ENCODE assay signal across 20 cellular contexts in the genomic region with DNA sequence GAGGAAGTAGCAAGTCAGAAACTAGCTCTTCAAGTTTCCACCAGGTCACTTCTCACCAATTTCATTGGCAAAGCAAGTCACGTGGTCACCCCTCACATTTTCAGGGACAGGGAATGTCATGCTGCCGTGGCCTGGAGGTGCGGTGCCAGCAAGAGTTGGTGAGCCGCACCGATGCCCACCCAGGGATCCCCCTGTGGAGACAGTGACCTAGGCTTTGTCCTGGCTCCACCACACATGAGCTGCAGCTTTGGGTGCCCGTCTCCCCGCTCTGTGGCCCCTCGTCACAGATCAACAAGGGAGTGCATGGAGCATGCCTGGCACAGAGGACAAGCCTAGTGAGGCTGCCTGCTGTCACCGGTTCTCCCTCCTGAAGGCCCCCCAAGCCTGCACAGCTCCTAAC.
A peak's percentile ranks its signal among the peaks of the same experiment; 100 is the strongest.
DNase-seq lines count a peak whose midpoint lies in the region; ATAC-seq, FAIRE-seq and TF ChIP-seq lines count a peak whose summit lies in the region.
"Had no signal": no experiment of that assay in that cellular context is flagged by ENCODE, and none has a peak within 500 bp of the region (broad histone marks: within the 10 kb centered on the region; RNA-seq: fewer than 3 reads in every experiment).

No MANE protein-coding gene starts in this region.

- H3K27ac ChIP-seq in K562 (ENCODE audit: extremely low read depth, low read depth, low read length) (no peak overlapping the region), HepG2 (ENCODE audit: extremely low read length, insufficient read depth, low read length) (no peak overlapping the region)
- H3K27ac ChIP-seq: GM23248 had no signal

- intact Hi-C loops in CD14-positive monocyte (cut with micrococcal nuclease) = no loop called here
- intact Hi-C loops in K562 (cut with micrococcal nuclease) = no loop called here
- intact Hi-C loops in HepG2 (cut with micrococcal nuclease; ENCODE audit: unreplicated experiment) = no loop called here
- intact Hi-C loops in posterior vena cava (cut with DNase I) = no loop called here

- no peak overlapping the region for H2AFZ ChIP-seq in K562 (ENCODE audit: low read depth, low read length)
- no peak overlapping the region for H2AFZ ChIP-seq in HepG2 (ENCODE audit: low read length)
- H2AFZ ChIP-seq: GM23248 had no signal

- TF ChIP-seq CTCF in CD14-positive monocyte (IDR thresholded peaks at IDR 0.05) (no peak), K562 (IDR thresholded peaks at IDR 0.05 in 2 of 3, conservative IDR thresholded peaks at IDR 0.05 in 1 of 3; ENCODE audit: insufficient read depth in 2 of 3, low read depth in 1 of 3, low read length in 3 of 3) (no peak), HepG2 (CRISPR knock-in tag; IDR thresholded peaks at IDR 0.05) (no peak)

- ATAC-seq in K562 = no peak
- no peak for ATAC-seq in HepG2

- H3K79me2 ChIP-seq in K562 (ENCODE audit: control insufficient read depth, insufficient read depth, low read length) (no peaks in the 10 kb centered on the region), HepG2 (ENCODE audit: insufficient read depth, low read length) (no peaks in the 10 kb centered on the region)

- DNase-seq in CD14-positive monocyte (ENCODE audit: low spot score) (peak; percentile 42), K562 (ENCODE audit: extremely low read depth in 1 of 4, low spot score in 3 of 4) (no peak), HepG2 (ENCODE audit: low spot score) (no peak), posterior vena cava (ENCODE audit: low spot score) (peak; percentile 56), iPS-NIHi11 (ENCODE audit: low spot score) (no peak), NCI-H2081 treated with DMSO at 0.1 percent for 48 hours (lab: John Stamatoyannopoulos, UW) (no peak)
- DNase-seq in stimulated activated CD4-positive, alpha-beta T cell treated with anti-CD3 and anti-CD28 coated beads, Interleukin-12 subunit alpha, Interleukin-12 subunit beta, amount 100 ng/mL, for 4 hours = no peak
- DNase-seq in effector CD8-positive, alpha-beta T cell (lab: John Stamatoyannopoulos, UW) = no peak
- DNase-seq: 8988T; BE2C; C1 segment of cervical spinal cord; Caco-2; CD4-positive, alpha-beta T cell; GM23248; HCEC 1CT had no signal

- POLR2A ChIA-PET in K562 (lab: Yijun Ruan, JAX) (no interaction called here), HepG2 (lab: Yijun Ruan, JAX) (no interaction called here)

- FAIRE-seq in K562 (lab: Jason Lieb, UNC) = no peak
- no peak for FAIRE-seq in HepG2 (lab: Jason Lieb, UNC)
- FAIRE-seq: D721Med, G401.6, GM12891, GM19239, H54 had no signal

- in situ Hi-C loops in K562 (cut with MboI) = no loop called here
- in situ Hi-C loops in HepG2 (cut with HindIII; ENCODE audit: extremely low pct_ligation_motif_present, low pct_unique_long_range_greater_than_20kb) = no loop called here

- TF ChIP-seq EP300 in K562 (IDR thresholded peaks at IDR 0.05; ENCODE audit: low read length) = no peak
- TF ChIP-seq EP300 in HepG2 (IDR thresholded peaks at IDR 0.05; ENCODE audit: low read depth in 2 of 2, low read length in 2 of 2) = no peak
- TF ChIP-seq EP300 in HepG2 (CRISPR knock-in tag; IDR thresholded peaks at IDR 0.05; ENCODE audit: borderline replicate concordance) = no peak

- TF ChIP-seq POLR2A in K562 (conservative IDR thresholded peaks at IDR 0.05) (no peak), HepG2 (IDR thresholded peaks at IDR 0.05; ENCODE audit: insufficient read depth in 1 of 2, low read depth in 2 of 2, low read length in 2 of 2) (no peak)

- H3K9me1 ChIP-seq in K562 (ENCODE audit: control insufficient read depth, insufficient read depth, low read length) = no peaks in the 10 kb centered on the region

- CTCF ChIA-PET in K562 (lab: Yijun Ruan, JAX; ENCODE audit: low intra/inter-chr PET ratio) (no interaction called here), HepG2 (lab: Yijun Ruan, JAX; ENCODE audit: low intra/inter-chr PET ratio, low total read pairs) (no interaction called here)

- H3K4me3 ChIP-seq in K562 (no peak overlapping the region), HepG2 (replicated peaks in 1 of 3; ENCODE audit: insufficient read depth in 1 of 3, low read depth in 2 of 3, low read length in 3 of 3) (no peak overlapping the region)
- H3K4me3 ChIP-seq: GM23248 had no signal

- no peaks in the 10 kb centered on the region for H3K4me1 Mint-ChIP-seq in CD14-positive monocyte

- no peak overlapping the region for H3K27ac Mint-ChIP-seq in CD14-positive monocyte
- H3K27ac Mint-ChIP-seq: CD4-positive, alpha-beta T cell had no signal

- WGBS in K562 (ENCODE audit: insufficient coverage, low coverage, missing lambda C conversion rate) = 0% methylated on average over 9 of the region's 9 CpGs
- WGBS in HepG2 (ENCODE audit: low lambda C conversion rate) = 57% methylated on average over 4 of the region's 9 CpGs

- H3K36me3 ChIP-seq in K562 (ENCODE audit: control insufficient read depth, insufficient read depth, low read length) (no peaks in the 10 kb centered on the region), HepG2 (replicated peaks in 1 of 2; ENCODE audit: control insufficient read depth in 1 of 2, insufficient read depth in 2 of 2, low read length in 2 of 2) (no peaks in the 10 kb centered on the region)
- H3K36me3 ChIP-seq: BE2C had no signal

- H4K20me1 ChIP-seq in K562 (replicated peaks; ENCODE audit: control insufficient read depth, insufficient read depth, low read length) (no peaks in the 10 kb centered on the region), HepG2 (ENCODE audit: insufficient read depth, low read length) (no peaks in the 10 kb centered on the region)

- peaks cover 6 to 25% (median 13%) of the 10 kb centered on the region in 7 donors for H3K9me3 Mint-ChIP-seq in CD14-positive monocyte

- H3K9me3 ChIP-seq in K562 (replicated peaks; ENCODE audit: control insufficient read depth, insufficient read depth, low read depth, low read length) (no peaks in the 10 kb centered on the region), HepG2 (ENCODE audit: low read length) (no peaks in the 10 kb centered on the region)
- H3K9me3 ChIP-seq: BE2C had no signal

- H3K27me3 ChIP-seq in K562 (ENCODE audit: control insufficient read depth in 2 of 2, insufficient read depth in 2 of 2, low read length in 2 of 2) (peaks cover 2 to 28% of the 10 kb centered on the region in 2 experiments; a peak in 2 of 5 replicates), HepG2 (ENCODE audit: control insufficient read depth in 1 of 2, insufficient read depth in 2 of 2, low read length in 2 of 2) (peaks cover 0 to 3% of the 10 kb centered on the region in 2 experiments; a peak in 2 of 5 replicates)
- H3K27me3 ChIP-seq: BE2C had no signal

- H3K4me3 Mint-ChIP-seq in CD14-positive monocyte = no peak overlapping the region
- H3K4me3 Mint-ChIP-seq: CD4-positive, alpha-beta T cell had no signal

- TF ChIP-seq RAD21 in K562 (CRISPR knock-in tag; conservative IDR thresholded peaks at IDR 0.05 in 1 of 2, IDR thresholded peaks at IDR 0.05 in 1 of 2) (no peak), HepG2 (CRISPR knock-in tag; IDR thresholded peaks at IDR 0.05) (no peak)

- H3K9ac ChIP-seq in K562 (ENCODE audit: insufficient read depth in 1 of 2, low read depth in 2 of 2, low read length in 2 of 2) (no peak overlapping the region), HepG2 (ENCODE audit: insufficient read depth, low read depth, low read length) (no peak overlapping the region)
- H3K9ac ChIP-seq: GM23248 had no signal

- H3K4me1 ChIP-seq in K562 (replicated peaks in 1 of 2; ENCODE audit: control insufficient read depth in 2 of 2, insufficient read depth in 2 of 2, low read length in 2 of 2) (no peaks in the 10 kb centered on the region), HepG2 (ENCODE audit: insufficient read depth, low read length) (no peaks in the 10 kb centered on the region)
- H3K4me1 ChIP-seq: BE2C, Caco-2 had no signal

- H3K4me2 ChIP-seq in K562 (ENCODE audit: insufficient read depth, low read length) = no peak overlapping the region
- no peak overlapping the region for H3K4me2 ChIP-seq in HepG2 (ENCODE audit: low read depth, low read length)

- BruUV-seq in K562 (replicated peaks; lab: Mats Ljungman, UMichigan) (no TSS peak), HepG2 (replicated peaks; lab: Mats Ljungman, UMichigan) (no TSS peak)

- no peaks in the 10 kb centered on the region for H3K36me3 Mint-ChIP-seq in CD14-positive monocyte

- peaks cover 2 to 6% (median 4%) of the 10 kb centered on the region in 3 donors for H3K27me3 Mint-ChIP-seq in CD14-positive monocyte (ENCODE audit: low read depth in 3 of 3)

TF ChIP-seq in K562, 482 proteins besides CTCF, POLR2A, EP300 and RAD21 (continues in another document):
- TF ChIP-seq NONO (IDR thresholded peaks at IDR 0.05; ENCODE audit: low read depth in 2 of 2, low read length in 1 of 2) (no peak), ARHGAP35 (IDR thresholded peaks at IDR 0.05; ENCODE audit: partially characterized antibody) (no peak), RFX1 (IDR thresholded peaks at IDR 0.05) (no peak), MCM5 (IDR thresholded peaks at IDR 0.05; ENCODE audit: low read depth) (no peak)

TF ChIP-seq in HepG2, 621 proteins besides CTCF, POLR2A, EP300 and RAD21:
- TF ChIP-seq NR0B2 (CRISPR knock-in tag; IDR thresholded peaks at IDR 0.05) = no peak
- no peak for TF ChIP-seq NFE2L2 (IDR thresholded peaks at IDR 0.05; ENCODE audit: low read length)
- peak; percentile 35; the same call in 1 of the 2 replicates for TF ChIP-seq RAD51 (IDR thresholded peaks at IDR 0.05; ENCODE audit: borderline replicate concordance)

Comparison
In these comparisons a context has a peak if more than half of its experiments do, and no peak if none do; other contexts are left out.
1. DNase-seq: peak in CD14-positive monocyte (single experiment) and posterior vena cava (single experiment); none in K562 (0 of 4), HepG2 (single experiment), stimulated activated CD4-positive, alpha-beta T cell treated with anti-CD3 and anti-CD28 coated beads, Interleukin-12 subunit alpha, Interleukin-12 subunit beta, amount 100 ng/mL, for 4 hours (single experiment), iPS-NIHi11 (single experiment), NCI-H2081 treated with DMSO at 0.1 percent for 48 hours (single experiment) and effector CD8-positive, alpha-beta T cell (single experiment).